ENCODE assay signal across 10 cellular contexts in genomic region chr5:139094154-139095131, GRCh38.
DNase-seq lines count a peak whose midpoint lies in the region; ATAC-seq, FAIRE-seq and TF ChIP-seq lines count a peak whose summit lies in the region.
"Had no signal": no experiment of that assay in that cellular context is flagged by ENCODE, and none has a peak within 500 bp of the region (broad histone marks: within the 10 kb centered on the region; RNA-seq: fewer than 3 reads in every experiment).

No MANE protein-coding gene starts in this region.

- H3K4me3 Mint-ChIP-seq in dendritic cell treated with granulocyte-macrophage colony-stimulating factor and Interleukin-4, amounts not matched to agents 40 ng/mL and 50 ng/mL, for 4 days = no peak overlapping the region
- no peak overlapping the region for H3K4me3 Mint-ChIP-seq in activated naive CD4-positive, alpha-beta T cell treated with anti-CD3 and anti-CD28 coated beads, Interleukin-2, amount 10 ng/mL, durations not matched to agents 7 days and 5 days

- WGBS in pancreas, 2 donors = 19 to 29% methylated on average over 1 of the region's 1 CpG

- H3K36me3 Mint-ChIP-seq in dendritic cell treated with granulocyte-macrophage colony-stimulating factor and Interleukin-4, amounts not matched to agents 40 ng/mL and 50 ng/mL, for 4 days (ENCODE audit: low read depth) = peaks cover 15% of the 10 kb centered on the region
- no peaks in the 10 kb centered on the region for H3K36me3 Mint-ChIP-seq in activated naive CD4-positive, alpha-beta T cell treated with anti-CD3 and anti-CD28 coated beads, Interleukin-2, amount 10 ng/mL, durations not matched to agents 7 days and 5 days

- H3K9me3 ChIP-seq in breast epithelium (no peaks in the 10 kb centered on the region), pancreas (no peaks in the 10 kb centered on the region)
- H3K9me3 ChIP-seq: spleen had no signal

- CTCF ChIA-PET in activated naive CD4-positive, alpha-beta T cell treated with anti-CD3 and anti-CD28 coated beads, Interleukin-2, amount 10 ng/mL, durations not matched to agents 7 days and 5 days (lab: Charles Lee) = no interaction called here

- ATAC-seq in GM18861 (IDR thresholded peaks at IDR 0.05; ENCODE audit: unreplicated experiment) (peak; percentile 90), GM21447 (IDR thresholded peaks at IDR 0.05; ENCODE audit: unreplicated experiment) (peak; percentile 94), HG03139 (IDR thresholded peaks at IDR 0.05; ENCODE audit: unreplicated experiment) (peak; percentile 78), pancreas (no peak)

- H3K27me3 ChIP-seq in breast epithelium (no peaks in the 10 kb centered on the region), pancreas (no peaks in the 10 kb centered on the region)
- H3K27me3 ChIP-seq: spleen had no signal

- no peaks in the 10 kb centered on the region for H3K27me3 Mint-ChIP-seq in dendritic cell treated with granulocyte-macrophage colony-stimulating factor and Interleukin-4, amounts not matched to agents 40 ng/mL and 50 ng/mL, for 4 days
- H3K27me3 Mint-ChIP-seq in activated naive CD4-positive, alpha-beta T cell treated with anti-CD3 and anti-CD28 coated beads, Interleukin-2, amount 10 ng/mL, durations not matched to agents 7 days and 5 days = no peaks in the 10 kb centered on the region

- H3K27ac Mint-ChIP-seq in dendritic cell treated with granulocyte-macrophage colony-stimulating factor and Interleukin-4, amounts not matched to agents 40 ng/mL and 50 ng/mL, for 4 days = peak overlapping the region; percentile 75
- H3K27ac Mint-ChIP-seq in activated naive CD4-positive, alpha-beta T cell treated with anti-CD3 and anti-CD28 coated beads, Interleukin-2, amount 10 ng/mL, durations not matched to agents 7 days and 5 days = no peak overlapping the region

- H3K4me1 ChIP-seq in breast epithelium (no peaks in the 10 kb centered on the region), pancreas (no peaks in the 10 kb centered on the region)

- H3K4me3 ChIP-seq in breast epithelium (no peak overlapping the region), pancreas (no peak overlapping the region)
- H3K4me3 ChIP-seq: spleen had no signal

- H3K27ac ChIP-seq in breast epithelium (no peak overlapping the region), pancreas (no peak overlapping the region)

- H3K36me3 ChIP-seq in breast epithelium (no peaks in the 10 kb centered on the region), pancreas (no peaks in the 10 kb centered on the region)
- H3K36me3 ChIP-seq: spleen had no signal

- H3K4me1 Mint-ChIP-seq in dendritic cell treated with granulocyte-macrophage colony-stimulating factor and Interleukin-4, amounts not matched to agents 40 ng/mL and 50 ng/mL, for 4 days (ENCODE audit: low read depth) = peaks cover 70% of the 10 kb centered on the region
- peaks cover 6% of the 10 kb centered on the region for H3K4me1 Mint-ChIP-seq in activated naive CD4-positive, alpha-beta T cell treated with anti-CD3 and anti-CD28 coated beads, Interleukin-2, amount 10 ng/mL, durations not matched to agents 7 days and 5 days

- in situ Hi-C loops in G401 (cut with HindIII; ENCODE audit: low sequenced_read_pairs) = no loop called here

- DNase-seq in breast epithelium (ENCODE audit: low spot score in 2 of 2) = no peak
- DNase-seq in pancreas = no peak
- no peak for DNase-seq in activated naive CD4-positive, alpha-beta T cell treated with anti-CD3 and anti-CD28 coated beads, Interleukin-2, amount 10 ng/mL, durations not matched to agents 7 days and 5 days
- DNase-seq in G401 (ENCODE audit: low spot score) = no peak
- DNase-seq: aorta, spleen had no signal

- TF ChIP-seq CTCF in breast epithelium (IDR thresholded peaks at IDR 0.05) (no peak), pancreas (IDR thresholded peaks at IDR 0.05) (no peak)

- intact Hi-C loops in dendritic cell treated with granulocyte-macrophage colony-stimulating factor and Interleukin-4, amounts not matched to agents 40 ng/mL and 50 ng/mL, for 4 days (cut with micrococcal nuclease) = loop anchor here (5.0 to 10.0 kb wide), 2 partner anchors 100 to 168 kb away; partner anchors contain the start of gene SIL1
- intact Hi-C loops in breast epithelium (cut with DNase I; ENCODE audit: low total_unique reads) (no loop called here), pancreas (cut with DNase I) (no loop called here)

- no peaks in the 10 kb centered on the region for H3K9me3 Mint-ChIP-seq in dendritic cell treated with granulocyte-macrophage colony-stimulating factor and Interleukin-4, amounts not matched to agents 40 ng/mL and 50 ng/mL, for 4 days
- no peaks in the 10 kb centered on the region for H3K9me3 Mint-ChIP-seq in activated naive CD4-positive, alpha-beta T cell treated with anti-CD3 and anti-CD28 coated beads, Interleukin-2, amount 10 ng/mL, durations not matched to agents 7 days and 5 days

- no peak for FAIRE-seq in pancreas (lab: Jason Lieb, UNC)

- TF ChIP-seq POLR2A in breast epithelium (IDR thresholded peaks at IDR 0.05) = no peak

Comparison
In these comparisons a context has a peak if more than half of its experiments do, and no peak if none do; other contexts are left out.
1. ATAC-seq: peak in GM18861 (single experiment), GM21447 (single experiment) and HG03139 (single experiment); none in pancreas (0 of 4).